ENCODE assay signal across 18 cellular contexts in the genomic region with DNA sequence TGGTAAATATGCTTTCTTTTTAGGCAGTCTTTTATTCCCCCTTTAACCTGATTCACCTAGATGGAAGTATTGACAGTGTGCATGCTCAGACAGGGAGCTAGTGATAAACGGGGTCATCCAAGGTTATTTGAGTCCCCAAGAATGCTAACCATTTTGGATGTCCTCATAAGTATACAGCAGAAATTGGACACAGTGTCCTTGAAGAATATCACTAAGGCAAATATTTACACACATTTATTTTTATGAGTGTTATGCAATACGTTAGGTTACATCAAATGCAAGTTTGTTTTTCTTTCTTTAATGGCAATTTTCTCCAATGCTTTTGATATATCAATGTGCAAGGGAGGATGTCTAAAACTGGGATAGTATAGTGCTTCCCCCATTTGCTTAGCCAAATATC. TPM values are rescaled to one million over a fixed set of nuclear protein-coding genes. Genes with fewer than 3 reads are reported as not detected.
DNase-seq lines count a peak whose midpoint lies in the region; ATAC-seq and TF ChIP-seq lines count a peak whose summit lies in the region.
"Had no signal": no experiment of that assay in that cellular context is flagged by ENCODE, and none has a peak within 500 bp of the region (broad histone marks: within the 10 kb centered on the region; RNA-seq: fewer than 3 reads in every experiment).

No MANE protein-coding gene starts in this region.

- no peaks in the 10 kb centered on the region for H3K36me3 ChIP-seq in breast epithelium
- H3K36me3 ChIP-seq: HAP-1 had no signal

- DNase-seq in MCF 10A (ENCODE audit: unreplicated experiment) (peak; percentile 1), breast epithelium (ENCODE audit: low spot score in 2 of 2) (no peak), EL (no peak)
- DNase-seq: C1 segment of cervical spinal cord; CD4-positive, CD25-positive, alpha-beta regulatory T cell; CD8-positive, alpha-beta T cell; DMS153; DMS79 treated with DMSO at 0.1 percent for 48 hours; GOT3; HFFc6 had no signal

- TF ChIP-seq POLR2A in breast epithelium (IDR thresholded peaks at IDR 0.05), result no peak

- BruUV-seq in MCF 10A (replicated peaks; lab: Mats Ljungman, UMichigan), result no TSS peak

- no peaks in the 10 kb centered on the region for H3K27me3 ChIP-seq in breast epithelium

- H3K4me3 ChIP-seq in breast epithelium, result no peak overlapping the region
- H3K4me3 ChIP-seq: HAP-1 had no signal

- no peaks in the 10 kb centered on the region for H3K9me3 ChIP-seq in breast epithelium
- H3K9me3 ChIP-seq: Caco-2, HAP-1 had no signal

- H3K27me3 Mint-ChIP-seq in MCF 10A (ENCODE audit: insufficient read depth, unreplicated experiment), result no peaks in the 10 kb centered on the region
- H3K27me3 Mint-ChIP-seq: CD4-positive, CD25-positive, alpha-beta regulatory T cell had no signal

- CTCF ChIA-PET in MCF 10A (lab: Yijun Ruan, JAX), result interaction anchor here (0.8 kb wide), 1 partner anchor 10 kb away, joined by 3 read pairs; no protein-coding TSS in a partner anchor

- no peak for ATAC-seq in HG03565 (IDR thresholded peaks at IDR 0.05; ENCODE audit: unreplicated experiment)
- ATAC-seq: CD8-positive, alpha-beta T cell had no signal

- intact Hi-C loops in MCF 10A (cut with micrococcal nuclease), result no loop called here
- intact Hi-C loops in breast epithelium (cut with DNase I; ENCODE audit: low total_unique reads), result no loop called here

- peak overlapping the region; percentile 50 for H3K27ac Mint-ChIP-seq in MCF 10A (ENCODE audit: low read depth, unreplicated experiment)
- H3K27ac Mint-ChIP-seq: CD4-positive, CD25-positive, alpha-beta regulatory T cell; CD8-positive, alpha-beta T cell; HFFc6 had no signal

- POLR2A ChIA-PET in MCF 10A (lab: Yijun Ruan, JAX), result no interaction called here

- no peak for TF ChIP-seq CTCF in MCF 10A (IDR thresholded peaks at IDR 0.05; ENCODE audit: unreplicated experiment)
- TF ChIP-seq CTCF in breast epithelium (IDR thresholded peaks at IDR 0.05), result no peak
- TF ChIP-seq CTCF in C4-2B (conservative IDR thresholded peaks at IDR 0.05), result no peak
- no peak for TF ChIP-seq CTCF in VCaP (conservative IDR thresholded peaks at IDR 0.05)

- no peaks in the 10 kb centered on the region for H3K9me3 Mint-ChIP-seq in MCF 10A (ENCODE audit: unreplicated experiment)

- H3K36me3 Mint-ChIP-seq in MCF 10A (ENCODE audit: insufficient read depth, unreplicated experiment), result no peaks in the 10 kb centered on the region
- H3K36me3 Mint-ChIP-seq: CD4-positive, CD25-positive, alpha-beta regulatory T cell; CD8-positive, alpha-beta T cell had no signal

- peaks cover 13% of the 10 kb centered on the region for H3K4me1 Mint-ChIP-seq in MCF 10A (ENCODE audit: insufficient read depth, unreplicated experiment)
- H3K4me1 Mint-ChIP-seq: CD4-positive, CD25-positive, alpha-beta regulatory T cell had no signal

- H3K4me1 ChIP-seq in breast epithelium, result no peaks in the 10 kb centered on the region
- H3K4me1 ChIP-seq: HAP-1 had no signal

- no peak overlapping the region for H3K4me3 Mint-ChIP-seq in MCF 10A (ENCODE audit: unreplicated experiment)
- H3K4me3 Mint-ChIP-seq: CD4-positive, CD25-positive, alpha-beta regulatory T cell; CD8-positive, alpha-beta T cell; HFFc6 had no signal

- H3K27ac ChIP-seq in breast epithelium (no peak overlapping the region), C4-2B (peak overlapping the region; percentile 82; the same call in 1 of the 2 replicates), VCaP (peak overlapping the region; percentile 69)

RNA-seq across cellular contexts. Expression of a gene that starts 23.6 kb away (rescaled TPM):
- total RNA-seq in MCF 10A (2022) (not detected in 2 replicates), breast epithelium (under 1 TPM in 1 of 3 donors, not detected in 2; 0.66 TPM)
- total RNA-seq: A172; A673; CD4-positive, CD25-positive, alpha-beta regulatory T cell; CD8-positive, alpha-beta T cell; Daoy; HFFc6 had no signal

Comparison
In these comparisons a context has a peak if more than half of its experiments do, and no peak if none do; other contexts are left out.
1. H3K27ac ChIP-seq: peak in C4-2B (single experiment) and VCaP (single experiment); none in breast epithelium (0 of 2).